Comparison of ENCODE assay signal across 1 cellular context in the genomic region with DNA sequence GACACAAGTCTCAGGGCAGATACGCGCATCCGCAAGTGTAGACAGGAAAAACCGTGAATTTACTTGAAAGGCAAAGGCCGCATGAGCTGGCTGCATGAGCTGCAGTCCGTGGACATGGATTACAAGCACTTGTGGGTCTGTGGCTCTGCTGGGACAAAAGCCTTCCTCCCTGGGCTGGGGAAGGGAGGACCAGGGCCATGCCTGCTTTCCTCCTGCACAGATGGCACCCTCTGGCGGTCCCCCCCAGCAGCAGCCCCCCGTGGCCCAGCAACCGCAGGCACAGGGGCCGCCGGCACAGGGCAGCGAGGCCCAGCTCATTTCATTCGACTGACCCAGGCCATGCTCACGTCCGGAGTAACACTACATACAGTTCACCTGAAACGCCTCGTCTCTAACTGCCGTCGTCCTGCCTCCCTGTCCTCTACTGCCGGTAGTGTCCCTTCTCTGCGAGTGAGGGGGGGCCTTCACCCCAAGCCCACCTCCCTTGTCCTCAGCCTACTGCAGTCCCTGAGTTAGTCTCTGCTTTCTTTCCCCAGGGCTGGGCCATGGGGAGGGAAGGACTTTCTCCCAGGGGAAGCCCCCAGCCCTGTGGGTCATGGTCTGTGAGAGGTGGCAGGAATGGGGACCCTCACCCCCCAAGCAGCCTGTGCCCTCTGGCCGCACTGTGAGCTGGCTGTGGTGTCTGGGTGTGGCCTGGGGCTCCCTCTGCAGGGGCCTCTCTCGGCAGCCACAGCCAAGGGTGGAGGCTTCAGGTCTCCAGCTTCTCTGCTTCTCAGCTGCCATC.
A peak's percentile ranks its signal among the peaks of the same experiment; 100 is the strongest.
TF ChIP-seq lines count a peak whose summit lies in the region.

No MANE protein-coding gene starts in this region.

TF ChIP-seq in HepG2, 621 proteins besides CTCF, POLR2A, EP300 and RAD21 (continues in another document):
- TF ChIP-seq ZNF839 (CRISPR knock-in tag; IDR thresholded peaks at IDR 0.05; ENCODE audit: borderline replicate concordance) (0 out of 2 replicates have a peak, but pooled peaks have one; percentile 66), SMARCE1 (IDR thresholded peaks at IDR 0.05; ENCODE audit: borderline replicate concordance) (no peak), ZKSCAN8 (CRISPR knock-in tag; IDR thresholded peaks at IDR 0.05; ENCODE audit: borderline replicate concordance) (peak; percentile 63; the same call in 1 of the 2 replicates), SRSF1 (optimal IDR thresholded peaks at IDR 0.05; ENCODE audit: low read depth, low read length) (peak; percentile 75), SP4 (CRISPR knock-in tag; IDR thresholded peaks at IDR 0.05) (peak; percentile 14; the same call in 1 of the 2 replicates), PITX1 (CRISPR knock-in tag; IDR thresholded peaks at IDR 0.05) (0 out of 2 replicates have a peak, but pooled peaks have one; percentile 9), MED1 (CRISPR knock-in tag; IDR thresholded peaks at IDR 0.05) (0 out of 2 replicates have a peak, but pooled peaks have one; percentile 27), ZNF598 (CRISPR knock-in tag; IDR thresholded peaks at IDR 0.05; ENCODE audit: borderline replicate concordance) (no peak), HOXD1 (CRISPR knock-in tag; IDR thresholded peaks at IDR 0.05) (no peak; the same call in 1 of the 2 replicates), ZNF589 (CRISPR knock-in tag; conservative IDR thresholded peaks at IDR 0.05) (0 out of 2 replicates have a peak, but pooled peaks have one; percentile 50), ZSCAN22 (CRISPR knock-in tag; IDR thresholded peaks at IDR 0.05) (no peak), KMT2A (CRISPR knock-in tag; IDR thresholded peaks at IDR 0.05) (no peak), ZNF383 (CRISPR knock-in tag; IDR thresholded peaks at IDR 0.05; ENCODE audit: borderline replicate concordance) (no peak), ZNF556 (CRISPR knock-in tag; IDR thresholded peaks at IDR 0.05; ENCODE audit: borderline replicate concordance) (no peak), ZNF788 (CRISPR knock-in tag; IDR thresholded peaks at IDR 0.05; ENCODE audit: borderline replicate concordance) (0 out of 2 replicates have a peak, but pooled peaks have one; percentile 25), ZNF234 (CRISPR knock-in tag; conservative IDR thresholded peaks at IDR 0.05) (no peak), U2AF1 (optimal IDR thresholded peaks at IDR 0.05; ENCODE audit: low read depth, low read length) (peak; percentile 11), ARID2 (CRISPR knock-in tag; IDR thresholded peaks at IDR 0.05; ENCODE audit: borderline replicate concordance) (no peak), HNRNPUL1 (IDR thresholded peaks at IDR 0.05; ENCODE audit: low read depth, low read length) (no peak), ZNF781 (CRISPR knock-in tag; IDR thresholded peaks at IDR 0.05; ENCODE audit: borderline replicate concordance, not compliant biosample characterization) (no peak)
- TF ChIP-seq, protein P1, sequence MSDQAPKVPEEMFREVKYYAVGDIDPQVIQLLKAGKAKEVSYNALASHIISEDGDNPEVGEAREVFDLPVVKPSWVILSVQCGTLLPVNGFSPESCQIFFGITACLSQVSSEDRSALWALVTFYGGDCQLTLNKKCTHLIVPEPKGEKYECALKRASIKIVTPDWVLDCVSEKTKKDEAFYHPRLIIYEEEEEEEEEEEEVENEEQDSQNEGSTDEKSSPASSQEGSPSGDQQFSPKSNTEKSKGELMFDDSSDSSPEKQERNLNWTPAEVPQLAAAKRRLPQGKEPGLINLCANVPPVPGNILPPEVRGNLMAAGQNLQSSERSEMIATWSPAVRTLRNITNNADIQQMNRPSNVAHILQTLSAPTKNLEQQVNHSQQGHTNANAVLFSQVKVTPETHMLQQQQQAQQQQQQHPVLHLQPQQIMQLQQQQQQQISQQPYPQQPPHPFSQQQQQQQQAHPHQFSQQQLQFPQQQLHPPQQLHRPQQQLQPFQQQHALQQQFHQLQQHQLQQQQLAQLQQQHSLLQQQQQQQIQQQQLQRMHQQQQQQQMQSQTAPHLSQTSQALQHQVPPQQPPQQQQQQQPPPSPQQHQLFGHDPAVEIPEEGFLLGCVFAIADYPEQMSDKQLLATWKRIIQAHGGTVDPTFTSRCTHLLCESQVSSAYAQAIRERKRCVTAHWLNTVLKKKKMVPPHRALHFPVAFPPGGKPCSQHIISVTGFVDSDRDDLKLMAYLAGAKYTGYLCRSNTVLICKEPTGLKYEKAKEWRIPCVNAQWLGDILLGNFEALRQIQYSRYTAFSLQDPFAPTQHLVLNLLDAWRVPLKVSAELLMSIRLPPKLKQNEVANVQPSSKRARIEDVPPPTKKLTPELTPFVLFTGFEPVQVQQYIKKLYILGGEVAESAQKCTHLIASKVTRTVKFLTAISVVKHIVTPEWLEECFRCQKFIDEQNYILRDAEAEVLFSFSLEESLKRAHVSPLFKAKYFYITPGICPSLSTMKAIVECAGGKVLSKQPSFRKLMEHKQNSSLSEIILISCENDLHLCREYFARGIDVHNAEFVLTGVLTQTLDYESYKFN (CRISPR knock-in tag; conservative IDR thresholded peaks at IDR 0.05): no peak
- TF ChIP-seq, protein P2, sequence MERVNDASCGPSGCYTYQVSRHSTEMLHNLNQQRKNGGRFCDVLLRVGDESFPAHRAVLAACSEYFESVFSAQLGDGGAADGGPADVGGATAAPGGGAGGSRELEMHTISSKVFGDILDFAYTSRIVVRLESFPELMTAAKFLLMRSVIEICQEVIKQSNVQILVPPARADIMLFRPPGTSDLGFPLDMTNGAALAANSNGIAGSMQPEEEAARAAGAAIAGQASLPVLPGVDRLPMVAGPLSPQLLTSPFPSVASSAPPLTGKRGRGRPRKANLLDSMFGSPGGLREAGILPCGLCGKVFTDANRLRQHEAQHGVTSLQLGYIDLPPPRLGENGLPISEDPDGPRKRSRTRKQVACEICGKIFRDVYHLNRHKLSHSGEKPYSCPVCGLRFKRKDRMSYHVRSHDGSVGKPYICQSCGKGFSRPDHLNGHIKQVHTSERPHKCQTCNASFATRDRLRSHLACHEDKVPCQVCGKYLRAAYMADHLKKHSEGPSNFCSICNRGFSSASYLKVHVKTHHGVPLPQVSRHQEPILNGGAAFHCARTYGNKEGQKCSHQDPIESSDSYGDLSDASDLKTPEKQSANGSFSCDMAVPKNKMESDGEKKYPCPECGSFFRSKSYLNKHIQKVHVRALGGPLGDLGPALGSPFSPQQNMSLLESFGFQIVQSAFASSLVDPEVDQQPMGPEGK (CRISPR knock-in tag; IDR thresholded peaks at IDR 0.05): peak; percentile 42; the same call in 1 of the 2 replicates
- TF ChIP-seq, protein P3, sequence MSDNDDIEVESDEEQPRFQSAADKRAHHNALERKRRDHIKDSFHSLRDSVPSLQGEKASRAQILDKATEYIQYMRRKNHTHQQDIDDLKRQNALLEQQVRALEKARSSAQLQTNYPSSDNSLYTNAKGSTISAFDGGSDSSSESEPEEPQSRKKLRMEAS (IDR thresholded peaks at IDR 0.05): no peak
- TF ChIP-seq, protein P4, sequence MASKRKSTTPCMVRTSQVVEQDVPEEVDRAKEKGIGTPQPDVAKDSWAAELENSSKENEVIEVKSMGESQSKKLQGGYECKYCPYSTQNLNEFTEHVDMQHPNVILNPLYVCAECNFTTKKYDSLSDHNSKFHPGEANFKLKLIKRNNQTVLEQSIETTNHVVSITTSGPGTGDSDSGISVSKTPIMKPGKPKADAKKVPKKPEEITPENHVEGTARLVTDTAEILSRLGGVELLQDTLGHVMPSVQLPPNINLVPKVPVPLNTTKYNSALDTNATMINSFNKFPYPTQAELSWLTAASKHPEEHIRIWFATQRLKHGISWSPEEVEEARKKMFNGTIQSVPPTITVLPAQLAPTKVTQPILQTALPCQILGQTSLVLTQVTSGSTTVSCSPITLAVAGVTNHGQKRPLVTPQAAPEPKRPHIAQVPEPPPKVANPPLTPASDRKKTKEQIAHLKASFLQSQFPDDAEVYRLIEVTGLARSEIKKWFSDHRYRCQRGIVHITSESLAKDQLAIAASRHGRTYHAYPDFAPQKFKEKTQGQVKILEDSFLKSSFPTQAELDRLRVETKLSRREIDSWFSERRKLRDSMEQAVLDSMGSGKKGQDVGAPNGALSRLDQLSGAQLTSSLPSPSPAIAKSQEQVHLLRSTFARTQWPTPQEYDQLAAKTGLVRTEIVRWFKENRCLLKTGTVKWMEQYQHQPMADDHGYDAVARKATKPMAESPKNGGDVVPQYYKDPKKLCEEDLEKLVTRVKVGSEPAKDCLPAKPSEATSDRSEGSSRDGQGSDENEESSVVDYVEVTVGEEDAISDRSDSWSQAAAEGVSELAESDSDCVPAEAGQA (IDR thresholded peaks at IDR 0.05; ENCODE audit: low read depth): no peak
- TF ChIP-seq, protein P4 (CRISPR knock-in tag; IDR thresholded peaks at IDR 0.05; ENCODE audit: borderline replicate concordance): no peak
- TF ChIP-seq, protein P5, sequence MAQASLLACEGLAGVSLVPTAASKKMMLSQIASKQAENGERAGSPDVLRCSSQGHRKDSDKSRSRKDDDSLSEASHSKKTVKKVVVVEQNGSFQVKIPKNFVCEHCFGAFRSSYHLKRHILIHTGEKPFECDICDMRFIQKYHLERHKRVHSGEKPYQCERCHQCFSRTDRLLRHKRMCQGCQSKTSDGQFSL (CRISPR knock-in tag; IDR thresholded peaks at IDR 0.05): peak; percentile 73
- TF ChIP-seq, protein P6, sequence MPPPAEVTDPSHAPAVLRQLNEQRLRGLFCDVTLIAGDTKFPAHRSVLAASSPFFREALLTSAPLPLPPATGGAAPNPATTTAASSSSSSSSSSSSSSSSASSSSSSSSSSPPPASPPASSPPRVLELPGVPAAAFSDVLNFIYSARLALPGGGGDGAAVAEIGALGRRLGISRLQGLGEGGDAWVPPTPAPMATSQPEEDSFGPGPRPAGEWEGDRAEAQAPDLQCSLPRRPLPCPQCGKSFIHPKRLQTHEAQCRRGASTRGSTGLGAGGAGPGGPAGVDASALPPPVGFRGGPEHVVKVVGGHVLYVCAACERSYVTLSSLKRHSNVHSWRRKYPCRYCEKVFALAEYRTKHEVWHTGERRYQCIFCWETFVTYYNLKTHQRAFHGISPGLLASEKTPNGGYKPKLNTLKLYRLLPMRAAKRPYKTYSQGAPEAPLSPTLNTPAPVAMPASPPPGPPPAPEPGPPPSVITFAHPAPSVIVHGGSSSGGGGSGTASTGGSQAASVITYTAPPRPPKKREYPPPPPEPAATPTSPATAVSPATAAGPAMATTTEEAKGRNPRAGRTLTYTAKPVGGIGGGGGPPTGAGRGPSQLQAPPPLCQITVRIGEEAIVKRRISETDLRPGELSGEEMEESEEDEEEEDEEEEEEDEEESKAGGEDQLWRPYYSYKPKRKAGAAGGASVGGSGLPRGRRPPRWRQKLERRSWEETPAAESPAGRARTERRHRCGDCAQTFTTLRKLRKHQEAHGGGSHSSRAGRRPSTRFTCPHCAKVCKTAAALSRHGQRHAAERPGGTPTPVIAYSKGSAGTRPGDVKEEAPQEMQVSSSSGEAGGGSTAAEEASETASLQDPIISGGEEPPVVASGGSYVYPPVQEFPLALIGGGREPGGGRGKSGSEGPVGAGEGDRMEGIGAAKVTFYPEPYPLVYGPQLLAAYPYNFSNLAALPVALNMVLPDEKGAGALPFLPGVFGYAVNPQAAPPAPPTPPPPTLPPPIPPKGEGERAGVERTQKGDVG (CRISPR knock-in tag; IDR thresholded peaks at IDR 0.05; ENCODE audit: borderline replicate concordance): peak; percentile 19; the same call in 1 of the 2 replicates
- TF ChIP-seq, protein P7, sequence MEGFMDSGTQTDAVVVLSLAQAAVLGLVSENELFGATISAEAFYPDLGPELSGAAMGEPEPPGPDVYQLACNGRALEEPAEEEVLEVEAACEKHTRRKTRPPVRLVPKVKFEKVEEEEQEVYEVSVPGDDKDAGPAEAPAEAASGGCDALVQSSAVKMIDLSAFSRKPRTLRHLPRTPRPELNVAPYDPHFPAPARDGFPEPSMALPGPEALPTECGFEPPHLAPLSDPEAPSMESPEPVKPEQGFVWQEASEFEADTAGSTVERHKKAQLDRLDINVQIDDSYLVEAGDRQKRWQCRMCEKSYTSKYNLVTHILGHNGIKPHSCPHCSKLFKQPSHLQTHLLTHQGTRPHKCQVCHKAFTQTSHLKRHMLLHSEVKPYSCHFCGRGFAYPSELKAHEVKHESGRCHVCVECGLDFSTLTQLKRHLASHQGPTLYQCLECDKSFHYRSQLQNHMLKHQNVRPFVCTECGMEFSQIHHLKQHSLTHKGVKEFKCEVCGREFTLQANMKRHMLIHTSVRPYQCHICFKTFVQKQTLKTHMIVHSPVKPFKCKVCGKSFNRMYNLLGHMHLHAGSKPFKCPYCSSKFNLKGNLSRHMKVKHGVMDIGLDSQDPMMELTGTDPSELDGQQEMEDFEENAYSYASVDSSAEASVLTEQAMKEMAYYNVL (CRISPR knock-in tag; IDR thresholded peaks at IDR 0.05; ENCODE audit: borderline replicate concordance): no peak
- TF ChIP-seq, protein P8, sequence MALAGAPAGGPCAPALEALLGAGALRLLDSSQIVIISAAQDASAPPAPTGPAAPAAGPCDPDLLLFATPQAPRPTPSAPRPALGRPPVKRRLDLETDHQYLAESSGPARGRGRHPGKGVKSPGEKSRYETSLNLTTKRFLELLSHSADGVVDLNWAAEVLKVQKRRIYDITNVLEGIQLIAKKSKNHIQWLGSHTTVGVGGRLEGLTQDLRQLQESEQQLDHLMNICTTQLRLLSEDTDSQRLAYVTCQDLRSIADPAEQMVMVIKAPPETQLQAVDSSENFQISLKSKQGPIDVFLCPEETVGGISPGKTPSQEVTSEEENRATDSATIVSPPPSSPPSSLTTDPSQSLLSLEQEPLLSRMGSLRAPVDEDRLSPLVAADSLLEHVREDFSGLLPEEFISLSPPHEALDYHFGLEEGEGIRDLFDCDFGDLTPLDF (CRISPR knock-in tag; IDR thresholded peaks at IDR 0.05): no peak
